12 cellular contexts compared by ENCODE assay signal in the genomic region with DNA sequence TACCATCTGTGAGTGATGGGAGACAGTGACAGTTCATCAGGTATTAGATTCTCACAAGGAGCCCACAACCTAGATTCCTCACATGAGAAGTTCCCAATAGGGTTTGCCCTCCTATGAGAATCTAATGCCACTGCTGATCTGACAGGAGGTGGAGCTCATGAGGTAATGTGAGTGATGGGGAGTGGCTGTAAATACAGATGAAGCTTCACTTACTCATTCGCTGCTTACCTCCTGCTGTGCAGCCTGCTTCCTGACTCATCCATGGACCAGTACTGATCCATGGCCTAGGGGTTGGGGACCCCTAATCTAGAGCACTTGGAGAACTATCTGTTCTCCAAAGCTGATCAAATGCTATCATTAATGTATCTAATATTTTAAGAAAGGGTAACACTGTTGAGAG. TPM values are rescaled to one million over a fixed set of nuclear protein-coding genes. Genes with fewer than 3 reads are reported as not detected.
A peak's percentile ranks its signal among the peaks of the same experiment; 100 is the strongest.
DNase-seq lines count a peak whose midpoint lies in the region; ATAC-seq and TF ChIP-seq lines count a peak whose summit lies in the region.
"Had no signal": no experiment of that assay in that cellular context is flagged by ENCODE, and none has a peak within 500 bp of the region (broad histone marks: within the 10 kb centered on the region; RNA-seq: fewer than 3 reads in every experiment).

No MANE protein-coding gene starts in this region.

- H3K4me3 Mint-ChIP-seq in activated T-helper 17 cell treated with anti-CD3 and anti-CD28 coated beads, Interleukin-2, amount 50 U/mL, for 72 hours = no peak overlapping the region

- no peak overlapping the region for H3K4me3 ChIP-seq in HFF-Myc (replicated peaks; ENCODE audit: low read depth, low read length)
- H3K4me3 ChIP-seq: lung had no signal

- H3K9me3 Mint-ChIP-seq in activated T-helper 17 cell treated with anti-CD3 and anti-CD28 coated beads, Interleukin-2, amount 50 U/mL, for 72 hours = peaks cover 4% of the 10 kb centered on the region

- in situ Hi-C loops in Caki2 (cut with HindIII; ENCODE audit: low pct_unique_long_range_greater_than_20kb, low sequenced_read_pairs) = no loop called here

- H3K27me3 Mint-ChIP-seq in activated T-helper 17 cell treated with anti-CD3 and anti-CD28 coated beads, Interleukin-2, amount 50 U/mL, for 72 hours = no peaks in the 10 kb centered on the region

- no peak overlapping the region for H3K27ac Mint-ChIP-seq in activated T-helper 17 cell treated with anti-CD3 and anti-CD28 coated beads, Interleukin-2, amount 50 U/mL, for 72 hours

- H3K36me3 Mint-ChIP-seq in activated T-helper 17 cell treated with anti-CD3 and anti-CD28 coated beads, Interleukin-2, amount 50 U/mL, for 72 hours (ENCODE audit: low read depth) = peaks cover 100% of the 10 kb centered on the region

- TF ChIP-seq CTCF in HFF-Myc (IDR thresholded peaks at IDR 0.05; ENCODE audit: low read depth, low read length, missing control alignments) = no peak
- no peak for TF ChIP-seq CTCF in GM10248 (IDR thresholded peaks at IDR 0.05; ENCODE audit: control extremely low read depth, extremely low read depth, low read depth, missing control alignments)

- H3K4me1 Mint-ChIP-seq in activated T-helper 17 cell treated with anti-CD3 and anti-CD28 coated beads, Interleukin-2, amount 50 U/mL, for 72 hours = peaks cover 32% of the 10 kb centered on the region

- POLR2A ChIA-PET in GM10248 (lab: Yijun Ruan, JAX) = interaction anchor here (0.6 to 1.4 kb wide), 2 partner anchors 13 to 42 kb away, joined by 4 to 5 read pairs; no protein-coding TSS in a partner anchor

- CTCF ChIA-PET in GM10248 (lab: Yijun Ruan, JAX) = interaction anchor here (0.8 to 2.4 kb wide), 5 partner anchors 11 to 53 kb away, joined by 3 to 9 read pairs (median 4); no protein-coding TSS in a partner anchor

- peak; percentile 32 for DNase-seq in Caki2 (ENCODE audit: low read depth)
- DNase-seq in HFF-Myc (ENCODE audit: extremely low read depth, low read depth) = peak; percentile 16
- peak; percentile 75 for DNase-seq in iris pigment epithelial cell (ENCODE audit: low read depth)
- DNase-seq in GM10248 (ENCODE audit: extremely low spot score) = no peak
- DNase-seq in SKM-1 treated with dmso at 0.1 percent for 144 hours (lab: John Stamatoyannopoulos, UW; ENCODE audit: unreplicated experiment) = no peak
- DNase-seq: foreskin melanocyte, NCI-H2227 treated with DMSO at 0.1 percent for 48 hours, SHP77 treated with DMSO at 0.1 percent for 48 hours had no signal

- ATAC-seq in activated T-helper 17 cell treated with anti-CD3 and anti-CD28 coated beads, Interleukin-2, amount 50 U/mL, for 72 hours (replicated peaks) = peak; percentile 78
- no peak for ATAC-seq in HG03457 (IDR thresholded peaks at IDR 0.05; ENCODE audit: unreplicated experiment)
- no peak for ATAC-seq in HG02970 (IDR thresholded peaks at IDR 0.05; ENCODE audit: low FRiP score, unreplicated experiment)

RNA-seq across cellular contexts. Expression of gene CLEC2D, which starts 17.7 kb away (rescaled TPM):
- total RNA-seq in Caki2 (2014; rRNA removed; shearing (Covaris generic); ENCODE audit: low replicate concordance) = 1.6 and 1.8 TPM in 2 replicates
- 100 to 1,000 TPM; 146 to 267 TPM for total RNA-seq in activated T-helper 17 cell treated with anti-CD3 and anti-CD28 coated beads, Interleukin-2, amount 50 U/mL, for 72 hours

RNA-seq across cellular contexts. Expression of gene CLECL1, which starts 45.7 kb away (rescaled TPM):
- not detected in 2 replicates for total RNA-seq in Caki2 (2014; rRNA removed; shearing (Covaris generic); ENCODE audit: low replicate concordance)
- 1 to 10 TPM; 6.1 to 7.7 TPM for total RNA-seq in activated T-helper 17 cell treated with anti-CD3 and anti-CD28 coated beads, Interleukin-2, amount 50 U/mL, for 72 hours

Comparison
In these comparisons a context has a peak if more than half of its experiments do, and no peak if none do; other contexts are left out.
1. DNase-seq: peak in Caki2 (single experiment), HFF-Myc (single experiment) and iris pigment epithelial cell (single experiment); none in GM10248 (single experiment) and SKM-1 treated with dmso at 0.1 percent for 144 hours (single experiment).
2. RNA of gene CLEC2D, which starts 17.7 kb away (total RNA-seq): 146 to 267 TPM in activated T-helper 17 cell treated with anti-CD3 and anti-CD28 coated beads, Interleukin-2, amount 50 U/mL, for 72 hours; 1.6 to 1.8 TPM in Caki2; every median in the first group is over 10 times any median in the second.